Comparison of ENCODE assay signal across 8 cellular contexts in genomic region chr11:12693485-12694181, GRCh38. TPM values are rescaled to one million over a fixed set of nuclear protein-coding genes. Genes with fewer than 3 reads are reported as not detected.
A peak's percentile ranks its signal among the peaks of the same experiment; 100 is the strongest.
DNase-seq lines count a peak whose midpoint lies in the region; ATAC-seq and TF ChIP-seq lines count a peak whose summit lies in the region.

No MANE protein-coding gene starts in this region.

- ATAC-seq in omental fat pad (ENCODE audit: low FRiP score): peak; percentile 89
- no peak for ATAC-seq in HG02870 (IDR thresholded peaks at IDR 0.05; ENCODE audit: unreplicated experiment)
- ATAC-seq in GM18873 (IDR thresholded peaks at IDR 0.05; ENCODE audit: low FRiP score, unreplicated experiment): no peak

- DNase-seq in COLO668 (lab: John Stamatoyannopoulos, UW; ENCODE audit: unreplicated experiment) (peak; percentile 65), LNCaP clone FGC (ENCODE audit: low read depth) (no peak), T1000 (lab: John Stamatoyannopoulos, UW) (peak; percentile 43), fibroblast of pulmonary artery (ENCODE audit: low read depth) (peak; percentile 98), omental fat pad (ENCODE audit: low spot score) (no peak), cortex of kidney (lab: John Stamatoyannopoulos, UW) (no peak)

- peak overlapping the region; percentile 23; the same call in 1 of the 2 replicates for H3K4me3 ChIP-seq in LNCaP clone FGC (ENCODE audit: low read depth, low read length)
- peak overlapping the region; percentile 32 for H3K4me3 ChIP-seq in fibroblast of pulmonary artery (replicated peaks; ENCODE audit: low read depth, low read length)

- TF ChIP-seq CTCF in LNCaP clone FGC (IDR thresholded peaks at IDR 0.05; ENCODE audit: control insufficient read depth, extremely low read depth, insufficient read depth): no peak
- peak; percentile 6 for TF ChIP-seq CTCF in fibroblast of pulmonary artery (IDR thresholded peaks at IDR 0.05; ENCODE audit: low read length, missing control alignments)
- no peak for TF ChIP-seq CTCF in omental fat pad (IDR thresholded peaks at IDR 0.05)

RNA-seq across cellular contexts. Expression of gene TEAD1, which starts 19.4 kb away (rescaled TPM):
- 100 to 1,000 TPM in 2 of 4 donors, 10 to 100 TPM in 2; 81.7 to 123 (median 103) TPM for total RNA-seq in omental fat pad

Comparison
In these comparisons a context has a peak if more than half of its experiments do, and no peak if none do; other contexts are left out.
1. DNase-seq: peak in COLO668 (single experiment), T1000 (single experiment) and fibroblast of pulmonary artery (single experiment); none in LNCaP clone FGC (single experiment), omental fat pad (single experiment) and cortex of kidney (single experiment).